In the genomic region with DNA sequence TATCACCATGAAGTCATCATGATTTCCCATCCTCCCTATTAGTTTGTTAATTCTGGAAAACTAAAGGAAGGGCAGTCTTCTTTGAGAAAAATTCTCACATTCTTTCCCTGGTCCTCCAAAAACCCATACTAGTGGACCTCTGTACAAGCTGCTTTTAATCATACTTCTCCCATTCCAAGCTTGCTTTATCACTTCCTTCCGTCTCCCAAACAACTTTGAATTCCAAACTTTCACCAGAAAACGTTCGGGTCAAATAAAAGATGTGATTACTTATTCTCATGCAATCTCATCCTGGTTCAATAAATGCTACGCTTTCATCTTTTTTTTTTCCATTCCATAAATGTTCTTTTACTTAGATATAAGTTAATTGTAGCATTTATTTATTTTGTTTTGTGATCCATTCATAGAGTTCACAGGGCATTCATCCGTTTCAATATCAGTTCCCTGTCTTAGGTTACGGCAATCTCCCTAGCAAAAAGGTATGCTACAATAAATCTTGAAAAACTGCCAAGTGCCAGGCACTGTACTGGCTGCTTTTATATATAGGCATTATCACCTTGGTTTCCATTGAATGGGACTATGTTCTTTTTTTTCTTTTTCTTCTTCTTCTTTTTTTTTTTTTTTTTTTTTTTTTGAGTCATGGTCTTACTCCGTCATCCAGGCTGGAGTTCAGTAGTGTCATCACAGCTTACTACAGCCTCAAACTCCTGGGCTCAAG, we compare ENCODE assay signal across 25 cellular contexts.
A peak's percentile ranks its signal among the peaks of the same experiment; 100 is the strongest.
DNase-seq lines count a peak whose midpoint lies in the region; FAIRE-seq and TF ChIP-seq lines count a peak whose summit lies in the region.
"Had no signal": no experiment of that assay in that cellular context is flagged by ENCODE, and none has a peak within 500 bp of the region (broad histone marks: within the 10 kb centered on the region; RNA-seq: fewer than 3 reads in every experiment).

No MANE protein-coding gene starts in this region.

- H3K27ac ChIP-seq in ACC112 (ENCODE audit: low read depth, low read length) = peak overlapping the region; percentile 10; the same call in 1 of the 2 replicates
- H3K27ac ChIP-seq in OCI-LY3 (ENCODE audit: low read length) = peak overlapping the region; percentile 79; the same call in 1 of the 2 replicates
- H3K27ac ChIP-seq: parathyroid adenoma, right atrium auricular region, upper lobe of left lung had no signal

- peak; percentile 94 for DNase-seq in EH (ENCODE audit: low read depth)
- peak; percentile 94 for DNase-seq in fibroblast of peridontal ligament (ENCODE audit: extremely low read depth)
- DNase-seq in GM19240 (ENCODE audit: insufficient read length, low spot score) = no peak
- DNase-seq in cortex of kidney (lab: John Stamatoyannopoulos, UW) = no peak
- DNase-seq in GM10248 (ENCODE audit: extremely low spot score) = no peak
- DNase-seq in GM12892 (ENCODE audit: insufficient read length) = no peak
- DNase-seq: activated CD4-positive, alpha-beta T cell treated with anti-CD3 and anti-CD28 coated beads for 1 hour; activated CD8-positive, alpha-beta T cell treated with anti-CD3 and anti-CD28 coated beads for 36 hours; activated effector memory CD4-positive, alpha-beta T cell treated with anti-CD3 and anti-CD28 coated beads, Interleukin-2, amount 50 U/mL, for 16 hours; CD4-positive, CD25-positive, alpha-beta regulatory T cell; DMS153; effector memory CD8-positive, alpha-beta T cell; GF-D8; kidney; NCI-H2081; nephron progenitor cell; NK-92 treated with Interleukin-12 subunit alpha and Interleukin-12 subunit beta, amount 100 ng/mL, for 24 hours; SHP77 treated with DMSO at 0.1 percent for 48 hours; T-cell had no signal

- CTCF ChIA-PET in GM10248 (lab: Yijun Ruan, JAX) = interaction anchor here (0.8 to 0.9 kb wide), 2 partner anchors 20 to 30 kb away, joined by 3 read pairs; no protein-coding TSS in a partner anchor

- H3K4me1 ChIP-seq in ACC112 (ENCODE audit: control insufficient read depth, insufficient read depth, low read length, unreplicated experiment) (peaks cover 6% of the 10 kb centered on the region), OCI-LY3 (ENCODE audit: low read length) (peaks cover 40% of the 10 kb centered on the region)
- H3K4me1 ChIP-seq: parathyroid adenoma, right atrium auricular region, upper lobe of left lung had no signal

- H3K4me2 ChIP-seq in OCI-LY3 (ENCODE audit: low read length) = no peak overlapping the region

- TF ChIP-seq POLR2A in GM12892 (IDR thresholded peaks at IDR 0.05; ENCODE audit: low read depth, low read length) = no peak

- no peak overlapping the region for H3K9ac ChIP-seq in OCI-LY3 (ENCODE audit: low read length)
- H3K9ac ChIP-seq: parathyroid adenoma had no signal

- peak overlapping the region; percentile 58 for H2AFZ ChIP-seq in ACC112 (ENCODE audit: low read length, unreplicated experiment)
- no peak overlapping the region for H2AFZ ChIP-seq in OCI-LY3 (ENCODE audit: low read depth, low read length)
- H2AFZ ChIP-seq: parathyroid adenoma had no signal

- H3K4me3 ChIP-seq in ACC112 (ENCODE audit: low read depth, low read length) = no peak overlapping the region
- H3K4me3 ChIP-seq in OCI-LY3 (ENCODE audit: low read length) = no peak overlapping the region
- H3K4me3 ChIP-seq: lung, right atrium auricular region, upper lobe of left lung had no signal

- H3K9me3 ChIP-seq in OCI-LY3 (ENCODE audit: insufficient read depth, low read length) = no peaks in the 10 kb centered on the region
- H3K9me3 ChIP-seq: right atrium auricular region, upper lobe of left lung had no signal

- no peaks in the 10 kb centered on the region for H3K79me2 ChIP-seq in ACC112 (ENCODE audit: control insufficient read depth, insufficient read depth, low read length, unreplicated experiment)
- peaks cover 34% of the 10 kb centered on the region for H3K79me2 ChIP-seq in OCI-LY3 (ENCODE audit: low read length)
- H3K79me2 ChIP-seq: parathyroid adenoma had no signal

- no peaks in the 10 kb centered on the region for H4K20me1 ChIP-seq in OCI-LY3 (ENCODE audit: insufficient read depth, low read length)

- H3K36me3 ChIP-seq in ACC112 (ENCODE audit: insufficient read depth, low read length) (no peaks in the 10 kb centered on the region), OCI-LY3 (replicated peaks; ENCODE audit: low read depth, low read length) (peaks cover 13% of the 10 kb centered on the region)
- H3K36me3 ChIP-seq: right atrium auricular region, upper lobe of left lung had no signal

- POLR2A ChIA-PET in GM10248 (lab: Yijun Ruan, JAX) = no interaction called here

- no peaks in the 10 kb centered on the region for H3K27me3 ChIP-seq in ACC112 (ENCODE audit: insufficient read depth, low read length)
- no peaks in the 10 kb centered on the region for H3K27me3 ChIP-seq in OCI-LY3 (ENCODE audit: low read depth, low read length)
- H3K27me3 ChIP-seq: right atrium auricular region, upper lobe of left lung had no signal

- FAIRE-seq in GM12892 (lab: Jason Lieb, UNC) = no peak
- FAIRE-seq: kidney had no signal

- TF ChIP-seq CTCF in OCI-LY3 (IDR thresholded peaks at IDR 0.05; ENCODE audit: low read depth, low read length) = no peak
- TF ChIP-seq CTCF in GM10248 (IDR thresholded peaks at IDR 0.05; ENCODE audit: control extremely low read depth, extremely low read depth, low read depth, missing control alignments) = no peak

Comparison
In these comparisons a context has a peak if more than half of its experiments do, and no peak if none do; other contexts are left out.
1. DNase-seq: peak in EH (single experiment) and fibroblast of peridontal ligament (single experiment); none in GM19240 (single experiment), cortex of kidney (single experiment), GM10248 (single experiment) and GM12892 (single experiment).